ENCODE assay signal across 30 cellular contexts in the genomic region with DNA sequence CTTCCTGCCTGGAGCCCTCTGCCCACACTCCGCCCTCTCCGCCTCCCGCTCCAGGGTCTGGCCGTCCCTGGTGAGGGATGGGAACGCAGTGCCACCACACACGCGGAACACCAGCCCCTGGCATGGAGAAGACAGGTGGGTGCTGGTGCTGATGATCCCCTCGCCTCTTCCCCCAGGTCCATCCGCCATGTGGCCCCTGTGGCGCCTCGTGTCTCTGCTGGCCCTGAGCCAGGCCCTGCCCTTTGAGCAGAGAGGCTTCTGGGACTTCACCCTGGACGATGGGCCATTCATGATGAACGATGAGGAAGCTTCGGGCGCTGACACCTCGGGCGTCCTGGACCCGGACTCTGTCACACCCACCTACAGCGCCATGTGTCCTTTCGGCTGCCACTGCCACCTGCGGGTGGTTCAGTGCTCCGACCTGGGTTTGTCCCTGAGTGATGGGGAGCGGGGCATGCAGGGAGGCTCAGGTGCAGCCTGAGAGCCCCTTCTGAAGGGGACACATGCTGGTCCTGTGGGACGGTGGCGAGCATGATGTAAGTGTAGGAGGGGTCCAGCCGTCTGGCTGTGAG. TPM values are rescaled to one million over a fixed set of nuclear protein-coding genes. Genes with fewer than 3 reads are reported as not detected.
A peak's percentile ranks its signal among the peaks of the same experiment; 100 is the strongest.
DNase-seq lines count a peak whose midpoint lies in the region; ATAC-seq, FAIRE-seq and TF ChIP-seq lines count a peak whose summit lies in the region.
"Had no signal": no experiment of that assay in that cellular context is flagged by ENCODE, and none has a peak within 500 bp of the region (broad histone marks: within the 10 kb centered on the region; RNA-seq: fewer than 3 reads in every experiment).

No MANE protein-coding gene starts in this region.

- H3K4me2 ChIP-seq in endothelial cell of umbilical vein (ENCODE audit: insufficient read depth, low read length), result no peak overlapping the region

- no peaks in the 10 kb centered on the region for H4K20me1 ChIP-seq in endothelial cell of umbilical vein (replicated peaks; ENCODE audit: control insufficient read depth, extremely low read depth, insufficient read depth, low read length)

- TF ChIP-seq CTCF in HEK293 (tag by site-specific recombination; IDR thresholded peaks at IDR 0.05) (no peak), endothelial cell of umbilical vein (IDR thresholded peaks at IDR 0.05; ENCODE audit: extremely low read depth in 1 of 2, insufficient read depth in 1 of 2, low read depth in 1 of 2, low read length in 2 of 2) (no peak)

- H3K4me3 ChIP-seq in HEK293 (ENCODE audit: low read depth, low read length), result no peak overlapping the region
- no peak overlapping the region for H3K4me3 ChIP-seq in endothelial cell of umbilical vein (replicated peaks in 1 of 3; ENCODE audit: insufficient read depth in 1 of 3, low read depth in 1 of 3, low read length in 3 of 3)
- H3K4me3 ChIP-seq: HAP-1, SJCRH30 had no signal

- CTCF ChIA-PET in HEK293 (lab: Yijun Ruan, JAX), result interaction anchor here (0.6 to 4.2 kb wide), 4 partner anchors 33 to 108 kb away, joined by 3 to 81 read pairs (median 4); partner anchors contain the start of gene HAUS7
- CTCF ChIA-PET in endothelial cell of umbilical vein (lab: Charles Lee), result interaction anchor here (3.6 to 8.2 kb wide), 2 partner anchors 34 to 44 kb away, joined by 55 to 146 read pairs; partner anchors contain the start of gene HAUS7

- peak; percentile 33 for FAIRE-seq in endothelial cell of umbilical vein (lab: Jason Lieb, UNC)
- FAIRE-seq: RCC 7860 had no signal

- no peak for ATAC-seq in GM19035 (IDR thresholded peaks at IDR 0.05; ENCODE audit: unreplicated experiment)
- ATAC-seq in GM19467 (IDR thresholded peaks at IDR 0.05; ENCODE audit: unreplicated experiment), result no peak
- ATAC-seq: Right ventricle myocardium inferior, SK-N-SH treated with all-trans-retinoic acid at 6 μM for 48 hours, T-helper 17 cell had no signal

- no peaks in the 10 kb centered on the region for H3K27me3 ChIP-seq in endothelial cell of umbilical vein (ENCODE audit: control insufficient read depth in 2 of 2, insufficient read depth in 2 of 2, low read length in 2 of 2)
- H3K27me3 ChIP-seq: BE2C, SJCRH30 had no signal

- POLR2A ChIA-PET in HEK293 (lab: Yijun Ruan, JAX), result no interaction called here
- POLR2A ChIA-PET in endothelial cell of umbilical vein (lab: Charles Lee), result no interaction called here

- no peaks in the 10 kb centered on the region for H3K36me3 ChIP-seq in HEK293 (ENCODE audit: control insufficient read depth in 2 of 2, insufficient read depth in 1 of 2, low read length in 2 of 2)
- peaks cover 0 to 43% of the 10 kb centered on the region in 2 experiments for H3K36me3 ChIP-seq in endothelial cell of umbilical vein (ENCODE audit: control insufficient read depth in 2 of 2, extremely low read depth in 1 of 2, insufficient read depth in 2 of 2, low read length in 2 of 2)
- H3K36me3 ChIP-seq: BE2C, HAP-1, SJCRH30 had no signal

- H3K9me3 ChIP-seq in HEK293 (ENCODE audit: control insufficient read depth, insufficient read depth, low read depth, low read length), result no peaks in the 10 kb centered on the region
- no peaks in the 10 kb centered on the region for H3K9me3 ChIP-seq in endothelial cell of umbilical vein (replicated peaks; ENCODE audit: control insufficient read depth, insufficient read depth, low read length)
- H3K9me3 ChIP-seq: BE2C, HAP-1, SJCRH30 had no signal

- peak; percentile 21 for DNase-seq in NCI-H146 (lab: John Stamatoyannopoulos, UW)
- DNase-seq in NCI-H146 treated with DMSO at 0.1 percent for 48 hours (lab: John Stamatoyannopoulos, UW; ENCODE audit: unreplicated experiment), result no peak
- DNase-seq in NCI-H774 (lab: John Stamatoyannopoulos, UW), result peak; percentile 4
- DNase-seq in endothelial cell of umbilical vein (ENCODE audit: low read depth, low spot score), result no peak
- no peak for DNase-seq in effector CD4-positive, alpha-beta T cell
- DNase-seq: 8988T; ACHN; BE2C; Calu3; CD8-positive, alpha-beta memory T cell; GOT3; NCI-H1105; NCI-H1436 treated with DMSO at 0.1 percent for 48 hours; NCI-H2081 treated with DMSO at 0.1 percent for 48 hours; NCI-H2171 treated with DMSO at 0.1 percent for 48 hours; NCI-H524; OCI-M1; SJCRH30; T-helper 17 cell had no signal

- H3K27ac ChIP-seq in HEK293 (ENCODE audit: extremely low read depth, low read depth, low read length), result no peak overlapping the region
- H3K27ac ChIP-seq in endothelial cell of umbilical vein (ENCODE audit: insufficient read depth, low read depth, low read length), result no peak overlapping the region
- H3K27ac ChIP-seq: SJCRH30 had no signal

- no peaks in the 10 kb centered on the region for H3K79me2 ChIP-seq in endothelial cell of umbilical vein (ENCODE audit: control insufficient read depth, insufficient read depth, low read length)

- no peak for TF ChIP-seq POLR2A in endothelial cell of umbilical vein (IDR thresholded peaks at IDR 0.05; ENCODE audit: low read depth, low read length)

- no peaks in the 10 kb centered on the region for H3K9me1 ChIP-seq in endothelial cell of umbilical vein (replicated peaks; ENCODE audit: control insufficient read depth, extremely low read depth, insufficient read depth, low read length)

- dilution Hi-C loops in endothelial cell of umbilical vein (cut with MboI; ENCODE audit: extremely low pct_ligation_motif_present, low sequenced_read_pairs), result no loop called here

- no peak overlapping the region for H3K9ac ChIP-seq in endothelial cell of umbilical vein (replicated peaks; ENCODE audit: extremely low read depth, insufficient read depth, low read length)

- no peak overlapping the region for H2AFZ ChIP-seq in endothelial cell of umbilical vein (ENCODE audit: low read depth, low read length)

- no TSS peak for BruUV-seq in endothelial cell of umbilical vein (replicated peaks; lab: Mats Ljungman, UMichigan)

- intact Hi-C loops in endothelial cell of umbilical vein (cut with micrococcal nuclease), result loop anchor here (5.0 kb wide), 1 partner anchor 562 kb away; no protein-coding TSS in a partner anchor

- H3K4me1 ChIP-seq in HEK293 (ENCODE audit: control insufficient read depth, insufficient read depth, low read length), result no peaks in the 10 kb centered on the region
- H3K4me1 ChIP-seq in endothelial cell of umbilical vein (ENCODE audit: control insufficient read depth, extremely low read depth, insufficient read depth, low read length), result no peaks in the 10 kb centered on the region
- H3K4me1 ChIP-seq: HAP-1, SJCRH30 had no signal

TF ChIP-seq in HEK293, 187 proteins besides CTCF, POLR2A, EP300 and RAD21:
- TF ChIP-seq ZFHX2 (tag by site-specific recombination; conservative IDR thresholded peaks at IDR 0.05), result 0 out of 2 replicates have a peak, but pooled peaks have one; percentile 7
- TF ChIP-seq ZNF211 (tag by site-specific recombination; IDR thresholded peaks at IDR 0.05; ENCODE audit: low read depth), result no peak

TF ChIP-seq in endothelial cell of umbilical vein, 7 proteins besides CTCF, POLR2A, EP300 and RAD21 (continues in another document):
- no peak for TF ChIP-seq GATA2 (IDR thresholded peaks at IDR 0.05; ENCODE audit: insufficient read depth, insufficient read length, low read depth, low read length)
- TF ChIP-seq MYC (IDR thresholded peaks at IDR 0.05; ENCODE audit: low read depth, low read length), result no peak
- TF ChIP-seq, protein P1, sequence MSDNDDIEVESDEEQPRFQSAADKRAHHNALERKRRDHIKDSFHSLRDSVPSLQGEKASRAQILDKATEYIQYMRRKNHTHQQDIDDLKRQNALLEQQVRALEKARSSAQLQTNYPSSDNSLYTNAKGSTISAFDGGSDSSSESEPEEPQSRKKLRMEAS (IDR thresholded peaks at IDR 0.05; ENCODE audit: insufficient read depth, insufficient read length), result no peak
- TF ChIP-seq EZH2 (IDR thresholded peaks at IDR 0.05; ENCODE audit: borderline replicate concordance, low read depth, low read length, severe bottlenecking), result no peak

RNA-seq across cellular contexts. Expression of gene BGN, which starts 9.8 kb away (rescaled TPM):
- 453 and 479 TPM in 2 replicates for total RNA-seq in endothelial cell of umbilical vein
- polyA plus RNA-seq in endothelial cell of umbilical vein, result 879 and 880 TPM in 2 replicates
- 626 and 746 TPM in 2 replicates for polyA plus RNA-seq in endothelial cell of umbilical vein (2011; cell fraction: cytosol; rRNA removed)
- polyA plus RNA-seq in endothelial cell of umbilical vein (2011; cell fraction: nucleus; rRNA removed), result 244 and 299 TPM in 2 replicates
- 316 and 701 TPM in 2 replicates for polyA plus RNA-seq in endothelial cell of umbilical vein (2012)
- 471 and 514 TPM in 2 replicates for polyA minus RNA-seq in endothelial cell of umbilical vein
- polyA minus RNA-seq in endothelial cell of umbilical vein (2011; cell fraction: cytosol; rRNA and poly(A)+ RNA removed), result not detected
- 104 and 164 TPM in 2 replicates for polyA minus RNA-seq in endothelial cell of umbilical vein (2011; cell fraction: nucleus; rRNA and poly(A)+ RNA removed)
- total RNA-seq: Calu3; CD8-positive, alpha-beta memory T cell; G401; T-helper 17 cell had no signal
- polyA plus RNA-seq: CD14-positive monocyte; CD8-positive, alpha-beta memory T cell; IgD-negative memory B cell had no signal

RNA-seq across cellular contexts. Expression of gene ATP2B3, which starts 12.9 kb away (rescaled TPM):
- 0.07 and 0.16 TPM in 2 replicates for total RNA-seq in endothelial cell of umbilical vein
- polyA plus RNA-seq in endothelial cell of umbilical vein, result 0.01 and 0.02 TPM in 2 replicates
- polyA plus RNA-seq in endothelial cell of umbilical vein (2011; cell fraction: cytosol; rRNA removed), result 0.01 TPM in 1 of 2 replicates, not detected in the other
- 0.33 and 0.48 TPM in 2 replicates for polyA plus RNA-seq in endothelial cell of umbilical vein (2011; cell fraction: nucleus; rRNA removed)
- polyA plus RNA-seq in endothelial cell of umbilical vein (2012), result not detected in 2 replicates
- not detected in 2 replicates for polyA minus RNA-seq in endothelial cell of umbilical vein
- polyA minus RNA-seq in endothelial cell of umbilical vein (2011; cell fraction: cytosol; rRNA and poly(A)+ RNA removed), result not detected
- polyA minus RNA-seq in endothelial cell of umbilical vein (2011; cell fraction: nucleus; rRNA and poly(A)+ RNA removed), result 0.24 TPM in 1 of 2 replicates, not detected in the other
- total RNA-seq: Calu3; CD8-positive, alpha-beta memory T cell; Daoy; G401; Right ventricle myocardium inferior; T-helper 17 cell had no signal
- polyA plus RNA-seq: CD14-positive monocyte; CD8-positive, alpha-beta memory T cell; IgD-negative memory B cell had no signal

RNA-seq across cellular contexts. Expression of gene HAUS7, which starts 34.2 kb away (rescaled TPM):
- 30.6 and 46.4 TPM in 2 replicates for total RNA-seq in endothelial cell of umbilical vein
- 31.0 and 33.4 TPM in 2 replicates for polyA plus RNA-seq in endothelial cell of umbilical vein
- polyA plus RNA-seq in endothelial cell of umbilical vein (2011; cell fraction: cytosol; rRNA removed), result 28.1 and 34.5 TPM in 2 replicates
- polyA plus RNA-seq in endothelial cell of umbilical vein (2011; cell fraction: nucleus; rRNA removed), result 76.6 and 103 TPM in 2 replicates
- 23.4 and 27.4 TPM in 2 replicates for polyA plus RNA-seq in endothelial cell of umbilical vein (2012)
- polyA minus RNA-seq in endothelial cell of umbilical vein, result 16.4 and 29.5 TPM in 2 replicates
- polyA minus RNA-seq in endothelial cell of umbilical vein (2011; cell fraction: cytosol; rRNA and poly(A)+ RNA removed), result 34.5 TPM
- 10.4 and 11.6 TPM in 2 replicates for polyA minus RNA-seq in endothelial cell of umbilical vein (2011; cell fraction: nucleus; rRNA and poly(A)+ RNA removed)

RNA-seq across cellular contexts. Expression of gene TREX2, which starts 58.7 kb away (rescaled TPM):
- total RNA-seq in endothelial cell of umbilical vein, result 0.82 and 1.9 TPM in 2 replicates
- polyA plus RNA-seq in endothelial cell of umbilical vein, result 0.99 and 1.9 TPM in 2 replicates
- polyA plus RNA-seq in endothelial cell of umbilical vein (2011; cell fraction: cytosol; rRNA removed), result 0.09 and 0.23 TPM in 2 replicates
- 3.0 TPM in 2 replicates for polyA plus RNA-seq in endothelial cell of umbilical vein (2011; cell fraction: nucleus; rRNA removed)
- 0.25 TPM in 1 of 2 replicates, not detected in the other for polyA plus RNA-seq in endothelial cell of umbilical vein (2012)
- 0.32 and 0.36 TPM in 2 replicates for polyA minus RNA-seq in endothelial cell of umbilical vein
- not detected for polyA minus RNA-seq in endothelial cell of umbilical vein (2011; cell fraction: cytosol; rRNA and poly(A)+ RNA removed)
- 0.63 and 0.96 TPM in 2 replicates for polyA minus RNA-seq in endothelial cell of umbilical vein (2011; cell fraction: nucleus; rRNA and poly(A)+ RNA removed)
- total RNA-seq: G401, Right ventricle myocardium inferior had no signal
- polyA plus RNA-seq: CD14-positive monocyte had no signal

Comparison
In these comparisons a context has a peak if more than half of its experiments do, and no peak if none do; other contexts are left out.
1. DNase-seq: peak in NCI-H146 (single experiment) and NCI-H774 (single experiment); none in NCI-H146 treated with DMSO at 0.1 percent for 48 hours (single experiment), endothelial cell of umbilical vein (single experiment) and effector CD4-positive, alpha-beta T cell (single experiment).